ENCODE assay signal across 14 cellular contexts in the genomic region with DNA sequence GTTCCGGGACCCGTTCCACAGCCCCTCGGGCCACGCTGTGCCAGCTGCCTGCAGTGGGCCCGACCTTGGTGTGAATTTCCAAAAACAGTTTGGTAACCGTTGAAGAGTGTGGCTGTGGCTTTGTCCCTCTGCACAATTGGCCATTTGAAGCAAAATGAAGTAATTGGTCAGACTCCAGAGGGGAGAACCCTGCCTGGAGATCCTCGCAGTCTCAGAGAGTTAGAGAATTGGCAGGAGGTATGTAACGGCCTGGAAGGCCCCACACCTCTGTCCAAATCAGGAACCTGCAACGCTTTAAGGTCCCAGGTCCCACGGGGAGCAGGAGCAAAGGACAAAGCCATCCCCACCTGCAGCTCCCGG.
"Had no signal": no experiment of that assay in that cellular context is flagged by ENCODE, and none has a peak within 500 bp of the region (broad histone marks: within the 10 kb centered on the region; RNA-seq: fewer than 3 reads in every experiment).

No MANE protein-coding gene starts in this region.

- DNase-seq: activated CD4-positive, alpha-beta T cell treated with anti-CD3 and anti-CD28 coated beads for 36 hours; activated CD4-positive, alpha-beta T cell treated with anti-CD3 and anti-CD28 coated beads, Interleukin-2, amount 50 U/mL, for 48 hours; activated gamma-delta T cell; dermis blood vessel endothelial cell; mammary epithelial cell; nephron progenitor cell; stimulated activated CD4-positive, alpha-beta T cell treated with anti-CD3 and anti-CD28 coated beads, Interleukin-12 subunit alpha, Interleukin-12 subunit beta, amount 100 ng/mL, for 4 hours; stimulated activated CD4-positive, alpha-beta T cell treated with anti-CD3 and anti-CD28 coated beads, Interleukin-1b, Interleukin-23, amount 100 ng/mL, for 48 hours; stimulated activated naive CD4-positive, alpha-beta T cell treated with Interleukin-2 at 50 U/mL for 16 hours; tibial artery; uterus had no signal

- H3K9me3 ChIP-seq: tibial artery, uterus had no signal

- H3K4me1 ChIP-seq: tibial artery, uterus had no signal

- H3K9me3 Mint-ChIP-seq: activated naive CD4-positive, alpha-beta T cell treated with anti-CD3 and anti-CD28 coated beads, Interleukin-2, amount 50 U/mL, for 24 hours; T-helper 2 cell treated with Interferon-gamma antibody and Interleukin-4, amounts not matched to agents 5 μg/mL and 100 μg/mL, for 36 hours had no signal

- H3K27ac ChIP-seq: tibial artery, uterus had no signal

- H3K27ac Mint-ChIP-seq: activated CD4-positive, alpha-beta T cell treated with anti-CD3 and anti-CD28 coated beads for 36 hours; activated naive CD4-positive, alpha-beta T cell treated with anti-CD3 and anti-CD28 coated beads, Interleukin-2, amount 50 U/mL, for 24 hours; nephron progenitor cell; T-helper 2 cell treated with Interferon-gamma antibody and Interleukin-4, amounts not matched to agents 5 μg/mL and 100 μg/mL, for 36 hours had no signal

- H3K4me1 Mint-ChIP-seq: activated CD4-positive, alpha-beta T cell treated with anti-CD3 and anti-CD28 coated beads for 36 hours had no signal

- H3K27me3 ChIP-seq: uterus had no signal

- H3K36me3 ChIP-seq: uterus had no signal

- H3K4me3 ChIP-seq: tibial artery, uterus had no signal

- H3K27me3 Mint-ChIP-seq: activated CD4-positive, alpha-beta T cell treated with anti-CD3 and anti-CD28 coated beads for 36 hours; activated naive CD4-positive, alpha-beta T cell treated with anti-CD3 and anti-CD28 coated beads, Interleukin-2, amount 50 U/mL, for 24 hours; progenitor cell of endocrine pancreas had no signal

- ATAC-seq: activated CD4-positive, alpha-beta T cell treated with anti-CD3 and anti-CD28 coated beads for 36 hours had no signal

- H3K4me3 Mint-ChIP-seq: activated CD4-positive, alpha-beta T cell treated with anti-CD3 and anti-CD28 coated beads for 36 hours; activated naive CD4-positive, alpha-beta T cell treated with anti-CD3 and anti-CD28 coated beads, Interleukin-2, amount 50 U/mL, for 24 hours; nephron progenitor cell; T-helper 2 cell treated with Interferon-gamma antibody and Interleukin-4, amounts not matched to agents 5 μg/mL and 100 μg/mL, for 36 hours had no signal
